1 cellular context compared by ENCODE assay signal in genomic region chr17:10729334-10730193, GRCh38.
TF ChIP-seq lines count a peak whose summit lies in the region.

TSS of gene TMEM220 (minus strand) at chr17:10730023. CDS start at chr17:10729851, 172 bp downstream.

TF ChIP-seq in HepG2, 621 proteins besides CTCF, POLR2A, EP300 and RAD21 (continued from another document and continues in another):
- TF ChIP-seq PAX8 (CRISPR knock-in tag; IDR thresholded peaks at IDR 0.05; ENCODE audit: borderline replicate concordance) (peak; percentile 67; the same call in 1 of the 2 replicates), PPARG (CRISPR knock-in tag; conservative IDR thresholded peaks at IDR 0.05) (no peak), NR2C2 (CRISPR knock-in tag; IDR thresholded peaks at IDR 0.05; ENCODE audit: borderline replicate concordance) (peak; percentile 53; the same call in 1 of the 2 replicates), FOXO1 (CRISPR knock-in tag; IDR thresholded peaks at IDR 0.05) (peak; percentile 77), STAT5B (CRISPR knock-in tag; IDR thresholded peaks at IDR 0.05) (no peak), ZNF780A (CRISPR knock-in tag; IDR thresholded peaks at IDR 0.05) (peak; percentile 83), ZBTB20 (CRISPR knock-in tag; IDR thresholded peaks at IDR 0.05; ENCODE audit: borderline replicate concordance, low read depth) (0 out of 2 replicates have a peak, but pooled peaks have one; percentile 40), ZNF562 (CRISPR knock-in tag; IDR thresholded peaks at IDR 0.05; ENCODE audit: borderline replicate concordance) (0 out of 2 replicates have a peak, but pooled peaks have one; percentile 57), SP1 (IDR thresholded peaks at IDR 0.05) (no peak), SP1 (CRISPR knock-in tag; IDR thresholded peaks at IDR 0.05) (0 out of 2 replicates have a peak, but pooled peaks have one; percentile 27), ZFP36 (IDR thresholded peaks at IDR 0.05; ENCODE audit: borderline replicate concordance, low read depth, low read length, partially characterized antibody) (no peak), ZNF460 (CRISPR knock-in tag; IDR thresholded peaks at IDR 0.05; ENCODE audit: borderline replicate concordance) (no peak), SALL1 (CRISPR knock-in tag; IDR thresholded peaks at IDR 0.05) (peak; percentile 85), MIER2 (CRISPR knock-in tag; IDR thresholded peaks at IDR 0.05) (no peak), ISL2 (CRISPR knock-in tag; IDR thresholded peaks at IDR 0.05) (no peak), SMYD3 (CRISPR knock-in tag; IDR thresholded peaks at IDR 0.05) (no peak), GLMP (CRISPR knock-in tag; IDR thresholded peaks at IDR 0.05; ENCODE audit: borderline replicate concordance) (no peak), REXO4 (CRISPR knock-in tag; IDR thresholded peaks at IDR 0.05; ENCODE audit: borderline replicate concordance) (peak; percentile 77; the same call in 1 of the 2 replicates), ZNF556 (CRISPR knock-in tag; IDR thresholded peaks at IDR 0.05; ENCODE audit: borderline replicate concordance) (peak; percentile 48; the same call in 1 of the 2 replicates), HBP1 (CRISPR knock-in tag; IDR thresholded peaks at IDR 0.05; ENCODE audit: low read depth) (no peak), ZNF83 (CRISPR knock-in tag; IDR thresholded peaks at IDR 0.05; ENCODE audit: borderline replicate concordance) (0 out of 2 replicates have a peak, but pooled peaks have one; percentile 44), ZSCAN9 (CRISPR knock-in tag; IDR thresholded peaks at IDR 0.05; ENCODE audit: borderline replicate concordance) (no peak), ZNF615 (CRISPR knock-in tag; IDR thresholded peaks at IDR 0.05; ENCODE audit: borderline replicate concordance) (0 out of 2 replicates have a peak, but pooled peaks have one; percentile 58), ZNF777 (CRISPR knock-in tag; IDR thresholded peaks at IDR 0.05) (peak; percentile 76), XRCC5 (optimal IDR thresholded peaks at IDR 0.05; ENCODE audit: low read length) (peak; percentile 18), KLF6 (CRISPR knock-in tag; IDR thresholded peaks at IDR 0.05) (peak; percentile 73; the same call in 1 of the 2 replicates), ZNF770 (CRISPR knock-in tag; IDR thresholded peaks at IDR 0.05) (no peak), SMAD1 (CRISPR knock-in tag; IDR thresholded peaks at IDR 0.05; ENCODE audit: borderline replicate concordance, low read depth) (no peak; the same call in 1 of the 2 replicates), RBAK (CRISPR knock-in tag; IDR thresholded peaks at IDR 0.05) (no peak), UBTF (CRISPR knock-in tag; IDR thresholded peaks at IDR 0.05) (peak; percentile 93), ZNF142 (CRISPR knock-in tag; IDR thresholded peaks at IDR 0.05) (no peak), ZNF121 (CRISPR knock-in tag; IDR thresholded peaks at IDR 0.05) (peak; percentile 47; the same call in 1 of the 2 replicates), PHF20 (CRISPR knock-in tag; IDR thresholded peaks at IDR 0.05) (no peak), TEAD3 (CRISPR knock-in tag; optimal IDR thresholded peaks at IDR 0.05; ENCODE audit: borderline replicate concordance) (no peak), KDM3A (CRISPR knock-in tag; IDR thresholded peaks at IDR 0.05; ENCODE audit: low read depth) (peak; percentile 61; the same call in 1 of the 2 replicates), REL (CRISPR knock-in tag; conservative IDR thresholded peaks at IDR 0.05) (peak; percentile 84), TGIF2 (CRISPR knock-in tag; IDR thresholded peaks at IDR 0.05) (no peak), EZH2 (conservative IDR thresholded peaks at IDR 0.05; ENCODE audit: low read depth, low read length) (no peak), ZNF547 (CRISPR knock-in tag; IDR thresholded peaks at IDR 0.05) (peak; percentile 75; the same call in 1 of the 2 replicates), ZNF816 (CRISPR knock-in tag; IDR thresholded peaks at IDR 0.05; ENCODE audit: borderline replicate concordance) (no peak), HINFP (CRISPR knock-in tag; IDR thresholded peaks at IDR 0.05; ENCODE audit: low read depth) (peak; percentile 56; the same call in 1 of the 2 replicates), ZNF263 (CRISPR knock-in tag; IDR thresholded peaks at IDR 0.05) (peak; percentile 23; the same call in 1 of the 2 replicates), BCL3 (CRISPR knock-in tag; IDR thresholded peaks at IDR 0.05) (0 out of 2 replicates have a peak, but pooled peaks have one; percentile 66), ZNF850 (CRISPR knock-in tag; conservative IDR thresholded peaks at IDR 0.05) (0 out of 2 replicates have a peak, but pooled peaks have one; percentile 61), GATA4 (IDR thresholded peaks at IDR 0.05; ENCODE audit: borderline replicate concordance, low read depth) (no peak), EEA1 (CRISPR knock-in tag; IDR thresholded peaks at IDR 0.05; ENCODE audit: borderline replicate concordance) (peak; percentile 78; the same call in 1 of the 2 replicates), ZNF564 (CRISPR knock-in tag; IDR thresholded peaks at IDR 0.05) (peak; percentile 71; the same call in 1 of the 2 replicates), SP4 (CRISPR knock-in tag; IDR thresholded peaks at IDR 0.05) (peak; percentile 74), NR2F6 (IDR thresholded peaks at IDR 0.05) (no peak), NR2F6 (CRISPR knock-in tag; IDR thresholded peaks at IDR 0.05) (peak; percentile 47; the same call in 1 of the 2 replicates), ZNF580 (CRISPR knock-in tag; IDR thresholded peaks at IDR 0.05; ENCODE audit: borderline replicate concordance, low read depth) (no peak), HOXA7 (CRISPR knock-in tag; IDR thresholded peaks at IDR 0.05) (0 out of 2 replicates have a peak, but pooled peaks have one; percentile 49), ZMAT5 (CRISPR knock-in tag; IDR thresholded peaks at IDR 0.05; ENCODE audit: borderline replicate concordance, low read depth) (no peak), YEATS4 (CRISPR knock-in tag; IDR thresholded peaks at IDR 0.05; ENCODE audit: borderline replicate concordance) (peak; percentile 78; the same call in 1 of the 2 replicates)
